Comparison of ENCODE assay signal across 8 cellular contexts in genomic region chr6:137218917-137219663, GRCh38. TPM values are rescaled to one million over a fixed set of nuclear protein-coding genes. Genes with fewer than 3 reads are reported as not detected.
DNase-seq lines count a peak whose midpoint lies in the region; ATAC-seq and TF ChIP-seq lines count a peak whose summit lies in the region.

IFNGR1 (minus strand) TSS chr6:137219385; CDS start chr6:137219327, 58 bp downstream.

- TF ChIP-seq CTCF in KMS-11 (conservative IDR thresholded peaks at IDR 0.05; ENCODE audit: low read depth, low read length): no peak
- no peak for TF ChIP-seq CTCF in Panc1 (IDR thresholded peaks at IDR 0.05)
- TF ChIP-seq CTCF in mucosa of descending colon (IDR thresholded peaks at IDR 0.05): no peak

- peak within 1 kb of the TSS; percentile 81 for H2AFZ ChIP-seq in KMS-11 (ENCODE audit: low read depth)

- peaks cover 5% of the 10 kb centered on the region; the same call in 1 of the 2 replicates for H3K79me2 ChIP-seq in KMS-11 (ENCODE audit: insufficient read depth, low read depth)

- DNase-seq in DMS53 (lab: John Stamatoyannopoulos, UW): peak; percentile 93
- peak; percentile 50 for DNase-seq in Panc1 (ENCODE audit: low read depth, low spot score)
- peak; percentile 98 for DNase-seq in activated T-cell treated with anti-CD3 and anti-CD28 coated beads, Interleukin-2, amount 50 U/mL, for 24 hours
- DNase-seq in epithelial cell of prostate (ENCODE audit: low read depth, low spot score): peak; percentile 70
- peak; percentile 98 to 99 (median 99) for DNase-seq in mucosa of descending colon
- DNase-seq in stimulated activated CD8-positive, alpha-beta memory T cell treated with anti-CD3 and anti-CD28 coated beads, Interleukin-4, amount 100 ng/mL, for 24 hours (ENCODE audit: low read depth): peak; percentile 96

- H3K9me3 ChIP-seq in Panc1 (ENCODE audit: control insufficient read depth, insufficient read depth, low read depth, low read length) (no peaks in the 10 kb centered on the region), mucosa of descending colon (no peaks in the 10 kb centered on the region)

- H3K27ac Mint-ChIP-seq in activated T-cell treated with anti-CD3 and anti-CD28 coated beads, Interleukin-2, amount 50 U/mL, for 24 hours: peak within 1 kb of the TSS; percentile 99

- H3K9me3 Mint-ChIP-seq in activated T-cell treated with anti-CD3 and anti-CD28 coated beads, Interleukin-2, amount 50 U/mL, for 24 hours: no peaks in the 10 kb centered on the region

- H3K4me1 Mint-ChIP-seq in activated T-cell treated with anti-CD3 and anti-CD28 coated beads, Interleukin-2, amount 50 U/mL, for 24 hours (ENCODE audit: low read depth): peaks cover 57% of the 10 kb centered on the region

- intact Hi-C loops in Panc1 (cut with micrococcal nuclease; ENCODE audit: unreplicated experiment) (no loop called here), mucosa of descending colon (cut with DNase I, micrococcal nuclease) (no loop called here)

- no peaks in the 10 kb centered on the region for H3K27me3 Mint-ChIP-seq in activated T-cell treated with anti-CD3 and anti-CD28 coated beads, Interleukin-2, amount 50 U/mL, for 24 hours

- H3K36me3 Mint-ChIP-seq in activated T-cell treated with anti-CD3 and anti-CD28 coated beads, Interleukin-2, amount 50 U/mL, for 24 hours (ENCODE audit: low read depth): peaks cover 4% of the 10 kb centered on the region

- no TSS peak for BruUV-seq in Panc1 (replicated peaks; lab: Mats Ljungman, UMichigan)

- H3K27ac ChIP-seq in KMS-11 (peak within 1 kb of the TSS; percentile 17), Panc1 (ENCODE audit: low read length) (peak within 1 kb of the TSS; percentile 96), epithelial cell of prostate (peak within 1 kb of the TSS; percentile 92)

- in situ Hi-C loops in Panc1 (cut with HindIII; ENCODE audit: low pct_unique_long_range_greater_than_20kb, low sequenced_read_pairs): no loop called here

- CTCF ChIA-PET in Panc1 (lab: Charles Lee): no interaction called here

- POLR2A ChIA-PET in Panc1 (lab: Charles Lee): no interaction called here

- H3K4me3 Mint-ChIP-seq in activated T-cell treated with anti-CD3 and anti-CD28 coated beads, Interleukin-2, amount 50 U/mL, for 24 hours: peak within 1 kb of the TSS; percentile 96

- H3K27me3 ChIP-seq in KMS-11 (ENCODE audit: insufficient read depth, low read depth): no peaks in the 10 kb centered on the region
- no peaks in the 10 kb centered on the region for H3K27me3 ChIP-seq in Panc1 (ENCODE audit: control insufficient read depth, insufficient read depth, low read length)

- ATAC-seq in GM21723 (IDR thresholded peaks at IDR 0.05; ENCODE audit: unreplicated experiment) (peak; percentile 84), Panc1 (peak; percentile 100), mucosa of descending colon (peak; percentile 95)

- H4K20me1 ChIP-seq in KMS-11 (ENCODE audit: insufficient read depth): no peaks in the 10 kb centered on the region

- H3K4me2 ChIP-seq in KMS-11: peak within 1 kb of the TSS; percentile 93

- H3K9ac ChIP-seq in KMS-11: peak within 1 kb of the TSS; percentile 63

- H3K4me1 ChIP-seq in KMS-11 (ENCODE audit: low read depth, poor library complexity, severe bottlenecking) (peaks cover 17% of the 10 kb centered on the region), Panc1 (ENCODE audit: control insufficient read depth, insufficient read depth, low read length) (peaks cover 23% of the 10 kb centered on the region), mucosa of descending colon (ENCODE audit: low read depth) (peaks cover 22% of the 10 kb centered on the region)

- H3K4me3 ChIP-seq in KMS-11 (IDR thresholded peaks at IDR 0.05; ENCODE audit: insufficient read depth, low read depth, low read length) (no peak within 1 kb of the TSS), Panc1 (ENCODE audit: low read depth in 2 of 2, low read length in 2 of 2) (peak within 1 kb of the TSS; percentile 99), mucosa of descending colon (peak within 1 kb of the TSS; percentile 95)

- H3K36me3 ChIP-seq in KMS-11 (ENCODE audit: insufficient read depth) (no peaks in the 10 kb centered on the region), Panc1 (ENCODE audit: control insufficient read depth, insufficient read depth, low read length) (no peaks in the 10 kb centered on the region; the same call in 1 of the 2 replicates), mucosa of descending colon (ENCODE audit: low read depth) (no peaks in the 10 kb centered on the region)

RNA-seq across cellular contexts. Expression of gene IFNGR1, which starts in this region (rescaled TPM):
- total RNA-seq in Panc1 (2021; ENCODE audit: unreplicated experiment) (23.4 TPM), mucosa of descending colon (100 to 1,000 TPM in 1 of 3 donors, 10 to 100 TPM in 2; 77.1 to 133 (median 97.6) TPM)
- polyA plus RNA-seq in Panc1 (2012; ENCODE audit: insufficient read length): 20.8 TPM

Comparison
In these comparisons a context has a peak if more than half of its experiments do, and no peak if none do; other contexts are left out.
1. H3K27ac ChIP-seq: peak in every context shown above with its lines; median percentile 96 in Panc1; 92 in epithelial cell of prostate; 17 in KMS-11.